ENCODE assay signal across 8 cellular contexts in the genomic region with DNA sequence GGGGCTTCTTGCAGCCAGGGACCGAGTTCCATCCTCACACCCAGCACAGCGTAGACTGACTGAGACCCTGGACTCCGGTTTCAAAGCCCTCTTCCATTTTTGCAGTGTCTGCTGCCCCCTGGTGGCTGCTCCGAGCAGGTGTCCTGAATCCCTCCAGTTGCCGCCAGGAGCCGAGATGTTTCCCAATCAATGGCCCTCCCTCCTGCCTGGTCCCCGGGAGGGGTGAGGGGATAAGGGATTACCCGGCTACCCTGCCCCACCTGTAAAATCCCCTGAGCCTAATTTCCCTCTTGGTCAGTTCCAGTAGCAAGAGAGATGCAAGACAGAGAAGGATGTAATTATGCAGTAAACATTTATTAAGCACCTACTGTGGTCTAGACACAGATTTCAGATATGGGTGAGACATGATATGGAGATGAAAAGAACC. TPM values are rescaled to one million over a fixed set of nuclear protein-coding genes. Genes with fewer than 3 reads are reported as not detected.
DNase-seq lines count a peak whose midpoint lies in the region; ATAC-seq and TF ChIP-seq lines count a peak whose summit lies in the region.

No MANE protein-coding gene starts in this region.

- ATAC-seq in GM21390 (IDR thresholded peaks at IDR 0.05; ENCODE audit: unreplicated experiment): no peak

- no peak overlapping the region for H3K27ac ChIP-seq in SJSA1
- no peak overlapping the region for H3K27ac ChIP-seq in parathyroid adenoma
- no peak overlapping the region for H3K27ac ChIP-seq in transverse colon

- H3K9me3 ChIP-seq in SJSA1 (replicated peaks): no peaks in the 10 kb centered on the region
- H3K9me3 ChIP-seq in parathyroid adenoma (ENCODE audit: control insufficient read depth, low read length): no peaks in the 10 kb centered on the region
- H3K9me3 ChIP-seq in transverse colon: no peaks in the 10 kb centered on the region

- in situ Hi-C loops in transverse colon (cut with MboI; ENCODE audit: low pct_ligation_motif_present in 1 of 4, low pct_unique_long_range_greater_than_20kb in 1 of 4, low sequenced_read_pairs in 3 of 4): loop anchor here (10.0 to 25.0 kb wide), 4 partner anchors 277 to 377 kb away; a partner anchor contains a TSS

- TF ChIP-seq EP300 in transverse colon (IDR thresholded peaks at IDR 0.05; ENCODE audit: low read depth): no peak

- no peaks in the 10 kb centered on the region for H3K79me2 ChIP-seq in parathyroid adenoma

- no peak overlapping the region for H3K4me2 ChIP-seq in parathyroid adenoma (ENCODE audit: low read length)

- peak overlapping the region; percentile 8 for H2AFZ ChIP-seq in parathyroid adenoma

- no peak for TF ChIP-seq POLR2A in transverse colon (IDR thresholded peaks at IDR 0.05)

- no peaks in the 10 kb centered on the region for H3K4me1 ChIP-seq in SJSA1 (replicated peaks)
- H3K4me1 ChIP-seq in parathyroid adenoma: no peaks in the 10 kb centered on the region
- H3K4me1 ChIP-seq in transverse colon: peaks cover 0 to 3% (median 0%) of the 10 kb centered on the region in 4 donors

- intact Hi-C loops in transverse colon (cut with DNase I; ENCODE audit: low total_unique reads): loop anchor here (5.0 kb wide), 1 partner anchor 377 kb away; no protein-coding TSS in a partner anchor

- H3K36me3 ChIP-seq in SJSA1 (no peaks in the 10 kb centered on the region), parathyroid adenoma (ENCODE audit: control insufficient read depth, insufficient read depth, low read length) (no peaks in the 10 kb centered on the region), transverse colon (no peaks in the 10 kb centered on the region)

- TF ChIP-seq CTCF in LNCaP clone FGC (IDR thresholded peaks at IDR 0.05; ENCODE audit: control insufficient read depth, extremely low read depth, insufficient read depth): peak; percentile 89
- TF ChIP-seq CTCF in parathyroid adenoma (IDR thresholded peaks at IDR 0.05): peak; percentile 89
- peak; percentile 85 to 94 (median 88) for TF ChIP-seq CTCF in transverse colon (IDR thresholded peaks at IDR 0.05)

- peaks cover 2% of the 10 kb centered on the region for H3K27me3 ChIP-seq in SJSA1 (replicated peaks)
- H3K27me3 ChIP-seq in parathyroid adenoma (ENCODE audit: control insufficient read depth, insufficient read depth, low read length): no peaks in the 10 kb centered on the region
- peaks cover 5% of the 10 kb centered on the region for H3K27me3 ChIP-seq in transverse colon

- H3K4me3 ChIP-seq in LNCaP clone FGC (ENCODE audit: low read depth, low read length) (no peak overlapping the region), SJSA1 (no peak overlapping the region), parathyroid adenoma (ENCODE audit: low read depth, low read length) (no peak overlapping the region), transverse colon (no peak overlapping the region)

- 1% methylated on average over 8 of the region's 8 CpGs; no CpG with 5 or more reads in 1 of the 2 donors for WGBS in transverse colon (ENCODE audit: low coverage in 1 of 2), 2 donors

- peak; percentile 74 for DNase-seq in DMS53 (lab: John Stamatoyannopoulos, UW)
- no peak for DNase-seq in LNCaP clone FGC (ENCODE audit: low read depth)
- peak; percentile 38 to 68 for DNase-seq in SJSA1 (ENCODE audit: low read depth in 1 of 2, low spot score in 2 of 2)
- DNase-seq in activated naive CD4-positive, alpha-beta T cell treated with Interleukin-2 at 50 U/mL for 16 hours: peak; percentile 75
- DNase-seq in glomerular endothelial cell (ENCODE audit: extremely low read depth, low read depth, low spot score): peak; percentile 36
- peak; percentile 66 for DNase-seq in transverse colon

- H3K9ac ChIP-seq in parathyroid adenoma: no peak overlapping the region

RNA-seq across cellular contexts. Expression of a gene that starts 55.0 kb away (rescaled TPM):
- total RNA-seq in SJSA1 (2014; rRNA removed; shearing (Covaris generic)): 1.8 and 8.5 TPM in 2 replicates
- total RNA-seq in glomerular endothelial cell (16.5 and 19.5 TPM in 2 replicates), transverse colon (10 to 100 TPM; 22.4 to 34.8 (median 28.1) TPM)
